ENCODE assay signal across 8 cellular contexts in genomic region chr19:610801-611505, GRCh38. TPM values are rescaled to one million over a fixed set of nuclear protein-coding genes. Genes with fewer than 3 reads are reported as not detected.
A peak's percentile ranks its signal among the peaks of the same experiment; 100 is the strongest.
DNase-seq lines count a peak whose midpoint lies in the region; ATAC-seq and TF ChIP-seq lines count a peak whose summit lies in the region.

No MANE protein-coding gene starts in this region.

- H3K27ac ChIP-seq in SK-N-MC: peak overlapping the region; percentile 95

- no peaks in the 10 kb centered on the region for H3K9me3 ChIP-seq in SK-N-MC (ENCODE audit: low read depth, low read length)

- H3K4me1 Mint-ChIP-seq in activated naive CD8-positive, alpha-beta T cell (ENCODE audit: low read depth): peaks cover 17% of the 10 kb centered on the region
- H3K4me1 Mint-ChIP-seq in immature natural killer cell: peaks cover 22 to 31% of the 10 kb centered on the region in 2 donors

- H3K36me3 ChIP-seq in SK-N-MC (ENCODE audit: insufficient read depth, low read length): peaks cover 14% of the 10 kb centered on the region; the same call in 1 of the 2 replicates

- H3K4me3 ChIP-seq in GM12875 (ENCODE audit: low read depth, low read length) (peak overlapping the region; percentile 52), SK-N-MC (peak overlapping the region; percentile 79)

- TF ChIP-seq CTCF in GM12875 (IDR thresholded peaks at IDR 0.05; ENCODE audit: borderline replicate concordance, insufficient read depth, low read depth, low read length): no peak

- H3K9me3 Mint-ChIP-seq in activated naive CD8-positive, alpha-beta T cell (ENCODE audit: low read depth): no peaks in the 10 kb centered on the region
- H3K9me3 Mint-ChIP-seq in immature natural killer cell: no peaks in the 10 kb centered on the region

- H3K27me3 Mint-ChIP-seq in activated naive CD8-positive, alpha-beta T cell: no peaks in the 10 kb centered on the region
- H3K27me3 Mint-ChIP-seq in immature natural killer cell (ENCODE audit: low read depth in 3 of 3): peaks cover 0 to 3% (median 1%) of the 10 kb centered on the region in 3 donors

- DNase-seq in SK-N-MC (ENCODE audit: low read depth, low spot score) (peak; percentile 70), immature natural killer cell (peak; percentile 41 to 50 (median 41)), ecto neural progenitor cell (ENCODE audit: low spot score) (no peak), A172 (ENCODE audit: low spot score) (no peak)
- DNase-seq in stimulated activated CD4-positive, alpha-beta T cell treated with anti-CD3 and anti-CD28 coated beads, Interleukin-4, amount 100 ng/mL, for 4 hours: peak; percentile 39 to 57

- peak overlapping the region; percentile 4 for H3K9ac ChIP-seq in SK-N-MC (ENCODE audit: insufficient read length)

- H3K27ac Mint-ChIP-seq in activated naive CD8-positive, alpha-beta T cell: peak overlapping the region; percentile 94
- H3K27ac Mint-ChIP-seq in immature natural killer cell: peak overlapping the region; percentile 79 to 94 (median 80)

- no peak for ATAC-seq in GM21360 (IDR thresholded peaks at IDR 0.05; ENCODE audit: unreplicated experiment)

- peak overlapping the region; percentile 95 for H3K4me3 Mint-ChIP-seq in activated naive CD8-positive, alpha-beta T cell
- peak overlapping the region; percentile 79 to 87 (median 86) for H3K4me3 Mint-ChIP-seq in immature natural killer cell

- H3K36me3 Mint-ChIP-seq in activated naive CD8-positive, alpha-beta T cell: peaks cover 2% of the 10 kb centered on the region
- peaks cover 3% of the 10 kb centered on the region in 3 donors for H3K36me3 Mint-ChIP-seq in immature natural killer cell

RNA-seq across cellular contexts. Expression of gene HCN2, which starts 21.3 kb away (rescaled TPM):
- not detected for polyA plus RNA-seq in immature natural killer cell
- total RNA-seq in A172 (2014; rRNA removed; shearing (Covaris generic)): 9.3 and 12.7 TPM in 2 replicates

RNA-seq across cellular contexts. Expression of gene POLRMT, which starts 22.4 kb away (rescaled TPM):
- polyA plus RNA-seq in immature natural killer cell: 10 to 100 TPM; 26.6 to 38.1 (median 37.5) TPM
- total RNA-seq in A172 (2014; rRNA removed; shearing (Covaris generic)): 42.7 and 58.4 TPM in 2 replicates

RNA-seq across cellular contexts. Expression of gene FGF22, which starts 28.7 kb away (rescaled TPM):
- polyA plus RNA-seq in immature natural killer cell: under 1 TPM in 1 of 3 donors, not detected in 2; 0.54 TPM
- 0.17 TPM in 1 of 2 replicates, not detected in the other for total RNA-seq in A172 (2014; rRNA removed; shearing (Covaris generic))

RNA-seq across cellular contexts. Expression of gene BSG, which starts 38.6 kb away (rescaled TPM):
- polyA plus RNA-seq in immature natural killer cell: 100 to 1,000 TPM; 513 to 682 (median 576) TPM
- 700 and 767 TPM in 2 replicates for total RNA-seq in A172 (2014; rRNA removed; shearing (Covaris generic))

RNA-seq across cellular contexts. Expression of gene RNF126, which starts 52.1 kb away (rescaled TPM):
- 100 to 1,000 TPM in 1 of 3 donors, 10 to 100 TPM in 2; 78.7 to 119 (median 94.4) TPM for polyA plus RNA-seq in immature natural killer cell
- total RNA-seq in A172 (2014; rRNA removed; shearing (Covaris generic)): 40.9 and 62.4 TPM in 2 replicates

Comparison
In these comparisons a context has a peak if more than half of its experiments do, and no peak if none do; other contexts are left out.
1. DNase-seq: peak in SK-N-MC (single experiment), immature natural killer cell (3 of 3) and stimulated activated CD4-positive, alpha-beta T cell treated with anti-CD3 and anti-CD28 coated beads, Interleukin-4, amount 100 ng/mL, for 4 hours (2 of 2); none in ecto neural progenitor cell (single experiment) and A172 (single experiment).